1 cellular context compared by ENCODE assay signal in genomic region chr16:58177347-58177710, GRCh38.
A peak's percentile ranks its signal among the peaks of the same experiment; 100 is the strongest.
TF ChIP-seq lines count a peak whose summit lies in the region.

No MANE protein-coding gene starts in this region.

TF ChIP-seq in HepG2, 621 proteins besides CTCF, POLR2A, EP300 and RAD21:
- TF ChIP-seq HMGA1 (CRISPR knock-in tag; conservative IDR thresholded peaks at IDR 0.05) (no peak), RBM22 (optimal IDR thresholded peaks at IDR 0.05; ENCODE audit: low read length) (peak; percentile 35)
TF ChIP-seq in HepG2: peak in this region for 1.
